ENCODE assay signal across 22 cellular contexts in genomic region chr1:77661696-77662095, GRCh38.
"Had no signal": no experiment of that assay in that cellular context is flagged by ENCODE, and none has a peak within 500 bp of the region (broad histone marks: within the 10 kb centered on the region; RNA-seq: fewer than 3 reads in every experiment).

No MANE protein-coding gene starts in this region.

- H3K9me3 Mint-ChIP-seq: dendritic cell treated with granulocyte-macrophage colony-stimulating factor and Interleukin-4, amounts not matched to agents 40 ng/mL and 50 ng/mL, for 4 days; effector memory CD8-positive, alpha-beta T cell; stimulated activated memory B cell treated with anti-CD40 and anti-IgM and Interleukin-4, amounts not matched to agents 10 μg/mL and 1 μg/mL and 100 μg/mL, for 72 hours; stimulated activated naive CD8-positive, alpha-beta T cell treated with anti-CD3 and anti-CD28 coated beads, Interleukin-15, amount 100 ng/mL, for 72 hours had no signal

- H3K9me3 ChIP-seq: esophagus squamous epithelium, gastroesophageal sphincter, neutrophil, spleen, testis, tibial nerve had no signal

- H3K27ac ChIP-seq: epithelial cell of prostate, esophagus squamous epithelium, gastroesophageal sphincter, neutrophil, spleen, testis, tibial nerve had no signal

- ATAC-seq: effector memory CD8-positive, alpha-beta T cell; gastroesophageal sphincter; left cardiac atrium; left ventricle myocardium superior; naive thymus-derived CD4-positive, alpha-beta T cell; sciatic nerve; stimulated activated memory B cell treated with anti-CD40 and anti-IgM and Interleukin-4, amounts not matched to agents 10 μg/mL and 1 μg/mL and 100 μg/mL, for 72 hours; stimulated activated naive CD8-positive, alpha-beta T cell treated with anti-CD3 and anti-CD28 coated beads, Interleukin-15, amount 100 ng/mL, for 72 hours had no signal

- H3K27me3 Mint-ChIP-seq: dendritic cell treated with granulocyte-macrophage colony-stimulating factor and Interleukin-4, amounts not matched to agents 40 ng/mL and 50 ng/mL, for 4 days; effector memory CD8-positive, alpha-beta T cell; naive thymus-derived CD4-positive, alpha-beta T cell; stimulated activated memory B cell treated with anti-CD40 and anti-IgM and Interleukin-4, amounts not matched to agents 10 μg/mL and 1 μg/mL and 100 μg/mL, for 72 hours; stimulated activated naive CD8-positive, alpha-beta T cell treated with anti-CD3 and anti-CD28 coated beads, Interleukin-15, amount 100 ng/mL, for 72 hours had no signal

- H3K27ac Mint-ChIP-seq: dendritic cell treated with granulocyte-macrophage colony-stimulating factor and Interleukin-4, amounts not matched to agents 40 ng/mL and 50 ng/mL, for 4 days; stimulated activated memory B cell treated with anti-CD40 and anti-IgM and Interleukin-4, amounts not matched to agents 10 μg/mL and 1 μg/mL and 100 μg/mL, for 72 hours had no signal

- H3K4me3 ChIP-seq: esophagus squamous epithelium, gastroesophageal sphincter, lung, spleen, testis, tibial nerve had no signal

- H3K4me3 Mint-ChIP-seq: dendritic cell treated with granulocyte-macrophage colony-stimulating factor and Interleukin-4, amounts not matched to agents 40 ng/mL and 50 ng/mL, for 4 days; effector memory CD8-positive, alpha-beta T cell; naive thymus-derived CD4-positive, alpha-beta T cell; stimulated activated memory B cell treated with anti-CD40 and anti-IgM and Interleukin-4, amounts not matched to agents 10 μg/mL and 1 μg/mL and 100 μg/mL, for 72 hours; stimulated activated naive CD8-positive, alpha-beta T cell treated with anti-CD3 and anti-CD28 coated beads, Interleukin-15, amount 100 ng/mL, for 72 hours had no signal

- H3K36me3 ChIP-seq: gastroesophageal sphincter, neutrophil had no signal

- DNase-seq: effector memory CD8-positive, alpha-beta T cell; esophagus squamous epithelium; foreskin fibroblast; kidney; left cardiac atrium; left ventricle myocardium superior; mesenchymal stem cell; naive thymus-derived CD4-positive, alpha-beta T cell; spleen; stimulated activated CD4-positive, alpha-beta T cell treated with anti-CD3 and anti-CD28 coated beads, Interleukin-15, amount 100 ng/mL, for 24 hours; stimulated activated CD4-positive, alpha-beta T cell treated with anti-CD3 and anti-CD28 coated beads, Interleukin-1b, Interleukin-23, amount 100 ng/mL, for 48 hours; stimulated activated CD4-positive, alpha-beta T cell treated with anti-CD3 and anti-CD28 coated beads, Interleukin-4, amount 100 ng/mL, for 24 hours; stimulated activated naive CD8-positive, alpha-beta T cell treated with anti-CD3 and anti-CD28 coated beads, Interleukin-15, amount 100 ng/mL, for 72 hours; testis had no signal
